ENCODE assay signal across 1 cellular context in genomic region chr17:42441717-42442565, GRCh38.
TF ChIP-seq lines count a peak whose summit lies in the region.

No MANE protein-coding gene starts in this region.

TF ChIP-seq in HepG2, 621 proteins besides CTCF, POLR2A, EP300 and RAD21 (continued from another document and continues in another):
- TF ChIP-seq ETS1 (CRISPR knock-in tag; IDR thresholded peaks at IDR 0.05) (no peak), ZMYM3 (CRISPR knock-in tag; IDR thresholded peaks at IDR 0.05) (peak; percentile 81), RFX1 (IDR thresholded peaks at IDR 0.05) (no peak), BRCA1 (CRISPR knock-in tag; IDR thresholded peaks at IDR 0.05) (no peak), ZNF451 (CRISPR knock-in tag; IDR thresholded peaks at IDR 0.05) (0 out of 2 replicates have a peak, but pooled peaks have one; percentile 48), SALL2 (CRISPR knock-in tag; IDR thresholded peaks at IDR 0.05) (no peak), ZNF3 (CRISPR knock-in tag; IDR thresholded peaks at IDR 0.05) (peak; percentile 16; the same call in 1 of the 2 replicates), SOX6 (IDR thresholded peaks at IDR 0.05) (no peak), SOX6 (CRISPR knock-in tag; IDR thresholded peaks at IDR 0.05) (peak; percentile 81), KAT2B (IDR thresholded peaks at IDR 0.05; ENCODE audit: borderline replicate concordance, low read depth, low read length) (no peak), SAFB2 (CRISPR knock-in tag; IDR thresholded peaks at IDR 0.05; ENCODE audit: borderline replicate concordance, low read depth) (no peak), TEAD3 (CRISPR knock-in tag; optimal IDR thresholded peaks at IDR 0.05; ENCODE audit: borderline replicate concordance) (peak; percentile 15), PHF21A (CRISPR knock-in tag; IDR thresholded peaks at IDR 0.05) (peak; percentile 63; the same call in 1 of the 2 replicates), PLSCR1 (CRISPR knock-in tag; IDR thresholded peaks at IDR 0.05; ENCODE audit: borderline replicate concordance) (no peak), ZNF138 (CRISPR knock-in tag; IDR thresholded peaks at IDR 0.05; ENCODE audit: low read depth) (0 out of 2 replicates have a peak, but pooled peaks have one; percentile 24), ZNF678 (CRISPR knock-in tag; IDR thresholded peaks at IDR 0.05) (no peak), ZEB1 (IDR thresholded peaks at IDR 0.05; ENCODE audit: insufficient replicate concordance, low read depth) (peak; percentile 96), ZNF580 (CRISPR knock-in tag; IDR thresholded peaks at IDR 0.05; ENCODE audit: borderline replicate concordance, low read depth) (peak; percentile 65), SOX5 (CRISPR knock-in tag; IDR thresholded peaks at IDR 0.05; ENCODE audit: borderline replicate concordance) (peak; percentile 86), FOSL1 (CRISPR knock-in tag; IDR thresholded peaks at IDR 0.05; ENCODE audit: borderline replicate concordance) (no peak), ZNF557 (CRISPR knock-in tag; IDR thresholded peaks at IDR 0.05) (0 out of 2 replicates have a peak, but pooled peaks have one; percentile 59), PPARG (CRISPR knock-in tag; conservative IDR thresholded peaks at IDR 0.05) (peak; percentile 59), NR2C2 (CRISPR knock-in tag; IDR thresholded peaks at IDR 0.05; ENCODE audit: borderline replicate concordance) (0 out of 2 replicates have a peak, but pooled peaks have one; percentile 33), ZNF205 (CRISPR knock-in tag; IDR thresholded peaks at IDR 0.05) (peak; percentile 68), NR2F6 (IDR thresholded peaks at IDR 0.05) (peak; percentile 38; the same call in 1 of the 2 replicates), NR2F6 (CRISPR knock-in tag; IDR thresholded peaks at IDR 0.05) (no peak), ZBTB4 (CRISPR knock-in tag; IDR thresholded peaks at IDR 0.05; ENCODE audit: borderline replicate concordance) (no peak), ZNF775 (CRISPR knock-in tag; IDR thresholded peaks at IDR 0.05; ENCODE audit: borderline replicate concordance) (no peak), NCOA1 (CRISPR knock-in tag; IDR thresholded peaks at IDR 0.05) (peak; percentile 87; the same call in 1 of the 2 replicates), PAXIP1 (CRISPR knock-in tag; conservative IDR thresholded peaks at IDR 0.05) (peak; percentile 90), ZNF251 (CRISPR knock-in tag; IDR thresholded peaks at IDR 0.05) (no peak), ZGPAT (CRISPR knock-in tag; IDR thresholded peaks at IDR 0.05) (peak; percentile 64; the same call in 1 of the 2 replicates), MTERF4 (CRISPR knock-in tag; IDR thresholded peaks at IDR 0.05) (no peak), FOXP1 (IDR thresholded peaks at IDR 0.05) (no peak), FOXP1 (CRISPR knock-in tag; IDR thresholded peaks at IDR 0.05) (peak; percentile 57; the same call in 1 of the 2 replicates), ZNF335 (CRISPR knock-in tag; IDR thresholded peaks at IDR 0.05) (0 out of 2 replicates have a peak, but pooled peaks have one; percentile 46), BATF2 (CRISPR knock-in tag; IDR thresholded peaks at IDR 0.05) (no peak), ELF1 (CRISPR knock-in tag; IDR thresholded peaks at IDR 0.05) (peak; percentile 25; the same call in 1 of the 2 replicates), HNRNPL (IDR thresholded peaks at IDR 0.05; ENCODE audit: low read depth, low read length) (no peak), RCOR2 (CRISPR knock-in tag; IDR thresholded peaks at IDR 0.05) (no peak; the same call in 1 of the 2 replicates), MZF1 (CRISPR knock-in tag; IDR thresholded peaks at IDR 0.05; ENCODE audit: borderline replicate concordance) (no peak), ZNF567 (CRISPR knock-in tag; IDR thresholded peaks at IDR 0.05; ENCODE audit: borderline replicate concordance) (0 out of 2 replicates have a peak, but pooled peaks have one; percentile 47), HNRNPK (IDR thresholded peaks at IDR 0.05; ENCODE audit: low read depth, low read length, poor library complexity, severe bottlenecking) (no peak), KDM2A (CRISPR knock-in tag; IDR thresholded peaks at IDR 0.05; ENCODE audit: borderline replicate concordance, low read depth) (0 out of 2 replicates have a peak, but pooled peaks have one; percentile 34), ZNF790 (CRISPR knock-in tag; IDR thresholded peaks at IDR 0.05; ENCODE audit: borderline replicate concordance) (no peak), ZNF207 (IDR thresholded peaks at IDR 0.05; ENCODE audit: borderline replicate concordance) (no peak), PBX2 (CRISPR knock-in tag; IDR thresholded peaks at IDR 0.05) (no peak), HNF4G (IDR thresholded peaks at IDR 0.05; ENCODE audit: borderline replicate concordance, low read depth, low read length) (peak; percentile 92), HNF4G (CRISPR knock-in tag; IDR thresholded peaks at IDR 0.05; ENCODE audit: borderline replicate concordance, low read depth) (peak; percentile 60; the same call in 1 of the 2 replicates), PHB2 (IDR thresholded peaks at IDR 0.05; ENCODE audit: partially characterized antibody) (no peak), MEF2D (CRISPR knock-in tag; IDR thresholded peaks at IDR 0.05) (peak; percentile 27; the same call in 1 of the 2 replicates), NFE2 (CRISPR knock-in tag; IDR thresholded peaks at IDR 0.05) (no peak), GTF3A (CRISPR knock-in tag; conservative IDR thresholded peaks at IDR 0.05) (0 out of 2 replicates have a peak, but pooled peaks have one; percentile 17), ZNF414 (CRISPR knock-in tag; IDR thresholded peaks at IDR 0.05) (peak; percentile 52; the same call in 1 of the 2 replicates), NFIC (IDR thresholded peaks at IDR 0.05; ENCODE audit: low read length) (peak; percentile 56; the same call in 1 of the 2 replicates), SP140L (CRISPR knock-in tag; IDR thresholded peaks at IDR 0.05; ENCODE audit: borderline replicate concordance) (no peak)
